14 cellular contexts compared by ENCODE assay signal in the genomic region with DNA sequence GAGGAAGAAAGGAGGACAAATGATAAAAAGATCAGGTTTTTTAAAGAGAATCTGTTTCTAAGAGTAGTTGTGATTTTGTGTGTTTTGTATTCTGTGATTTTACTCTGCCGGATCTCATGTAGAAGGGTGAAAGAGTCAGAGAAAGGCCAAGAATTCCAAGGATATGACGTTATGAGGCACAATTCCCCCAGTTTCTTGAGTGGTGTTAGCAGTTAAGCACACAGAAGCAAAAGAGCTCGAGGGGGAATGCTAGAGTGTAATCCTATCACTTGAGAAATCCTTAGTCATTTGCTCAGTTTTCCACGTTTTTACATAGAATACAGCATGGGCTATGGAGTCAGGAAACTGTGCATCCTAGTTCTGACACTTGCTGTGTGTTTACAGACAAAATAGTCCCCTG. TPM values are rescaled to one million over a fixed set of nuclear protein-coding genes. Genes with fewer than 3 reads are reported as not detected.
DNase-seq lines count a peak whose midpoint lies in the region; ATAC-seq and TF ChIP-seq lines count a peak whose summit lies in the region.
"Had no signal": no experiment of that assay in that cellular context is flagged by ENCODE, and none has a peak within 500 bp of the region (broad histone marks: within the 10 kb centered on the region; RNA-seq: fewer than 3 reads in every experiment).

No MANE protein-coding gene starts in this region.

- H3K9me3 Mint-ChIP-seq in naive B cell: peaks cover 0 to 11% (median 6%) of the 10 kb centered on the region in 7 donors
- H3K9me3 Mint-ChIP-seq in activated CD8-positive, alpha-beta T cell treated with anti-CD3 and anti-CD28 coated beads, Interleukin-2, amount 10 ng/mL, durations not matched to agents 7 days and 5 days (ENCODE audit: insufficient read depth): no peaks in the 10 kb centered on the region
- H3K9me3 Mint-ChIP-seq: CD4-positive, CD25-positive, alpha-beta regulatory T cell; stimulated activated naive B cell treated with anti-CD40 and anti-IgM and Interleukin-4, amounts not matched to agents 10 μg/mL and 1 μg/mL and 100 μg/mL, for 72 hours had no signal

- 0 out of 2 replicates have a peak, but pooled peaks cover 10% of the 10 kb centered on the region for H4K20me1 ChIP-seq in Karpas-422 (ENCODE audit: insufficient read depth, low read depth, low read length)

- CTCF ChIA-PET in activated CD8-positive, alpha-beta T cell treated with anti-CD3 and anti-CD28 coated beads, Interleukin-2, amount 10 ng/mL, durations not matched to agents 7 days and 5 days (lab: Charles Lee): interaction anchor here (1.4 to 2.1 kb wide), 2 partner anchors 11 to 199 kb away, joined by 4 to 10 read pairs; no protein-coding TSS in a partner anchor

- H3K4me3 ChIP-seq in Karpas-422 (ENCODE audit: low read length): peak overlapping the region; percentile 6
- no peak overlapping the region for H3K4me3 ChIP-seq in epithelial cell of esophagus (ENCODE audit: low read length)

- no peaks in the 10 kb centered on the region for H3K9me3 ChIP-seq in Karpas-422 (ENCODE audit: low read length)

- POLR2A ChIA-PET in activated CD8-positive, alpha-beta T cell treated with anti-CD3 and anti-CD28 coated beads, Interleukin-2, amount 10 ng/mL, durations not matched to agents 7 days and 5 days (lab: Charles Lee): no interaction called here

- H3K4me1 ChIP-seq in Karpas-422 (ENCODE audit: low read length): peaks cover 53% of the 10 kb centered on the region

- peak overlapping the region in 4 of 6 donors; percentile 11 to 84 (median 44) for H3K27ac Mint-ChIP-seq in naive B cell
- no peak overlapping the region for H3K27ac Mint-ChIP-seq in activated CD8-positive, alpha-beta T cell treated with anti-CD3 and anti-CD28 coated beads, Interleukin-2, amount 10 ng/mL, durations not matched to agents 7 days and 5 days
- H3K27ac Mint-ChIP-seq: stimulated activated naive B cell treated with anti-CD40 and anti-IgM and Interleukin-4, amounts not matched to agents 10 μg/mL and 1 μg/mL and 100 μg/mL, for 72 hours had no signal

- ATAC-seq in naive B cell (ENCODE audit: low read depth in 2 of 2): no peak
- no peak for ATAC-seq in HG03521 (IDR thresholded peaks at IDR 0.05; ENCODE audit: unreplicated experiment)
- ATAC-seq in activated CD8-positive, alpha-beta T cell treated with anti-CD3 and anti-CD28 coated beads, Interleukin-2, amount 10 ng/mL, durations not matched to agents 7 days and 5 days: no peak

- H3K4me1 Mint-ChIP-seq in naive B cell: peaks cover 26 to 28% (median 26%) of the 10 kb centered on the region in 3 donors
- H3K4me1 Mint-ChIP-seq in activated CD8-positive, alpha-beta T cell treated with anti-CD3 and anti-CD28 coated beads, Interleukin-2, amount 10 ng/mL, durations not matched to agents 7 days and 5 days (ENCODE audit: low read depth): no peaks in the 10 kb centered on the region

- no peaks in the 10 kb centered on the region for H3K79me2 ChIP-seq in Karpas-422 (ENCODE audit: low read length)

- no peaks in the 10 kb centered on the region for H3K27me3 ChIP-seq in Karpas-422 (ENCODE audit: low read length)

- no peak overlapping the region for H3K9ac ChIP-seq in Karpas-422 (ENCODE audit: low read length)

- peaks cover 8% of the 10 kb centered on the region; the same call in 1 of the 2 replicates for H3K36me3 ChIP-seq in Karpas-422 (ENCODE audit: insufficient read depth, low read length)
- H3K36me3 ChIP-seq: WERI-Rb-1 had no signal

- H3K4me2 ChIP-seq in Karpas-422 (ENCODE audit: low read depth, low read length, poor library complexity, severe bottlenecking): peak overlapping the region; percentile 67

- DNase-seq in AG09319 (ENCODE audit: extremely low read depth, low read depth) (peak; percentile 44), Karpas-422 (no peak), epithelial cell of esophagus (ENCODE audit: low read depth) (peak; percentile 69), naive B cell (no peak), germinal center (ENCODE audit: low spot score) (no peak), RKO (ENCODE audit: low spot score) (no peak)
- no peak for DNase-seq in activated CD8-positive, alpha-beta T cell treated with anti-CD3 and anti-CD28 coated beads, Interleukin-2, amount 10 ng/mL, durations not matched to agents 7 days and 5 days
- DNase-seq: CD4-positive, CD25-positive, alpha-beta regulatory T cell; effector CD4-positive, alpha-beta T cell; NCI-H187 treated with DMSO at 0.1 percent for 48 hours; NCI-H774; stimulated activated naive B cell treated with anti-CD40 and anti-IgM and Interleukin-4, amounts not matched to agents 10 μg/mL and 1 μg/mL and 100 μg/mL, for 72 hours; WERI-Rb-1 had no signal

- H3K9me2 ChIP-seq in Karpas-422 (replicated peaks; ENCODE audit: insufficient read depth, low read length): no peaks in the 10 kb centered on the region

- H3K27ac ChIP-seq in Karpas-422 (ENCODE audit: low read length): peak overlapping the region; percentile 79
- H3K27ac ChIP-seq: WERI-Rb-1 had no signal

- peak overlapping the region in 2 of 8 donors; percentile 8 to 20 for H3K4me3 Mint-ChIP-seq in naive B cell
- H3K4me3 Mint-ChIP-seq in activated CD8-positive, alpha-beta T cell treated with anti-CD3 and anti-CD28 coated beads, Interleukin-2, amount 10 ng/mL, durations not matched to agents 7 days and 5 days: no peak overlapping the region
- H3K4me3 Mint-ChIP-seq: CD4-positive, CD25-positive, alpha-beta regulatory T cell; stimulated activated naive B cell treated with anti-CD40 and anti-IgM and Interleukin-4, amounts not matched to agents 10 μg/mL and 1 μg/mL and 100 μg/mL, for 72 hours had no signal

- no peaks in the 10 kb centered on the region for H3K27me3 Mint-ChIP-seq in naive B cell
- H3K27me3 Mint-ChIP-seq in activated CD8-positive, alpha-beta T cell treated with anti-CD3 and anti-CD28 coated beads, Interleukin-2, amount 10 ng/mL, durations not matched to agents 7 days and 5 days (ENCODE audit: low read depth): no peaks in the 10 kb centered on the region
- H3K27me3 Mint-ChIP-seq: CD4-positive, CD25-positive, alpha-beta regulatory T cell; stimulated activated naive B cell treated with anti-CD40 and anti-IgM and Interleukin-4, amounts not matched to agents 10 μg/mL and 1 μg/mL and 100 μg/mL, for 72 hours had no signal

- peaks cover 0 to 19% of the 10 kb centered on the region in 2 donors for H3K36me3 Mint-ChIP-seq in naive B cell
- H3K36me3 Mint-ChIP-seq in activated CD8-positive, alpha-beta T cell treated with anti-CD3 and anti-CD28 coated beads, Interleukin-2, amount 10 ng/mL, durations not matched to agents 7 days and 5 days (ENCODE audit: low read depth): peaks cover 22% of the 10 kb centered on the region

- TF ChIP-seq CTCF in AG09319 (IDR thresholded peaks at IDR 0.05; ENCODE audit: low read depth, low read length) (no peak), epithelial cell of esophagus (IDR thresholded peaks at IDR 0.05; ENCODE audit: insufficient read depth, low read depth, low read length, missing control alignments) (no peak)

- no peak overlapping the region for H2AFZ ChIP-seq in Karpas-422 (ENCODE audit: low read length)

RNA-seq across cellular contexts. Expression of a gene that starts 34.8 kb away (rescaled TPM):
- 6.4 and 15.8 TPM in 2 replicates for total RNA-seq in Karpas-422 (2014; rRNA removed; shearing (Covaris generic); ENCODE audit: low replicate concordance)
- 10 to 100 TPM in 5 of 6 donors, 1 to 10 TPM in 1; 4.0 to 18.0 (median 15.5) TPM for polyA plus RNA-seq in naive B cell (ENCODE audit: low read depth in 6 of 6)
- total RNA-seq in activated CD8-positive, alpha-beta T cell treated with anti-CD3 and anti-CD28 coated beads, Interleukin-2, amount 10 ng/mL, durations not matched to agents 7 days and 5 days: 10 to 100 TPM; 22.2 to 22.3 TPM

RNA-seq across cellular contexts. Expression of a gene that starts 34.9 kb away (rescaled TPM):
- 25.4 and 48.5 TPM in 2 replicates for total RNA-seq in Karpas-422 (2014; rRNA removed; shearing (Covaris generic); ENCODE audit: low replicate concordance)
- polyA plus RNA-seq in naive B cell (ENCODE audit: low read depth in 6 of 6): 1 to 10 TPM in 5 of 6 donors, not detected in 1; 1.7 to 3.5 (median 2.7) TPM
- 100 to 1,000 TPM in 1 of 2 experiments, 10 to 100 TPM in 1; 91.3 to 103 TPM for total RNA-seq in activated CD8-positive, alpha-beta T cell treated with anti-CD3 and anti-CD28 coated beads, Interleukin-2, amount 10 ng/mL, durations not matched to agents 7 days and 5 days

Comparison
In these comparisons a context has a peak if more than half of its experiments do, and no peak if none do; other contexts are left out.
1. DNase-seq: peak in AG09319 (single experiment) and epithelial cell of esophagus (single experiment); none in Karpas-422 (single experiment), naive B cell (single experiment), germinal center (single experiment), RKO (single experiment) and activated CD8-positive, alpha-beta T cell treated with anti-CD3 and anti-CD28 coated beads, Interleukin-2, amount 10 ng/mL, durations not matched to agents 7 days and 5 days (single experiment).